Comparison of ENCODE assay signal across 2 cellular contexts in genomic region chr12:4959381-4959780, GRCh38.
TF ChIP-seq lines count a peak whose summit lies in the region.

No MANE protein-coding gene starts in this region.

TF ChIP-seq in SK-N-SH, 30 proteins besides CTCF, POLR2A, EP300 and RAD21:
- TF ChIP-seq, protein P1, sequence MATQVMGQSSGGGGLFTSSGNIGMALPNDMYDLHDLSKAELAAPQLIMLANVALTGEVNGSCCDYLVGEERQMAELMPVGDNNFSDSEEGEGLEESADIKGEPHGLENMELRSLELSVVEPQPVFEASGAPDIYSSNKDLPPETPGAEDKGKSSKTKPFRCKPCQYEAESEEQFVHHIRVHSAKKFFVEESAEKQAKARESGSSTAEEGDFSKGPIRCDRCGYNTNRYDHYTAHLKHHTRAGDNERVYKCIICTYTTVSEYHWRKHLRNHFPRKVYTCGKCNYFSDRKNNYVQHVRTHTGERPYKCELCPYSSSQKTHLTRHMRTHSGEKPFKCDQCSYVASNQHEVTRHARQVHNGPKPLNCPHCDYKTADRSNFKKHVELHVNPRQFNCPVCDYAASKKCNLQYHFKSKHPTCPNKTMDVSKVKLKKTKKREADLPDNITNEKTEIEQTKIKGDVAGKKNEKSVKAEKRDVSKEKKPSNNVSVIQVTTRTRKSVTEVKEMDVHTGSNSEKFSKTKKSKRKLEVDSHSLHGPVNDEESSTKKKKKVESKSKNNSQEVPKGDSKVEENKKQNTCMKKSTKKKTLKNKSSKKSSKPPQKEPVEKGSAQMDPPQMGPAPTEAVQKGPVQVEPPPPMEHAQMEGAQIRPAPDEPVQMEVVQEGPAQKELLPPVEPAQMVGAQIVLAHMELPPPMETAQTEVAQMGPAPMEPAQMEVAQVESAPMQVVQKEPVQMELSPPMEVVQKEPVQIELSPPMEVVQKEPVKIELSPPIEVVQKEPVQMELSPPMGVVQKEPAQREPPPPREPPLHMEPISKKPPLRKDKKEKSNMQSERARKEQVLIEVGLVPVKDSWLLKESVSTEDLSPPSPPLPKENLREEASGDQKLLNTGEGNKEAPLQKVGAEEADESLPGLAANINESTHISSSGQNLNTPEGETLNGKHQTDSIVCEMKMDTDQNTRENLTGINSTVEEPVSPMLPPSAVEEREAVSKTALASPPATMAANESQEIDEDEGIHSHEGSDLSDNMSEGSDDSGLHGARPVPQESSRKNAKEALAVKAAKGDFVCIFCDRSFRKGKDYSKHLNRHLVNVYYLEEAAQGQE (IDR thresholded peaks at IDR 0.05; ENCODE audit: low read depth, low read length) = no peak
- TF ChIP-seq NFIC (IDR thresholded peaks at IDR 0.05; ENCODE audit: borderline replicate concordance) (no peak), ELF1 (IDR thresholded peaks at IDR 0.05) (no peak), FOXJ3 (CRISPR knock-in tag; IDR thresholded peaks at IDR 0.05) (no peak), EZH2phosphoT487 (IDR thresholded peaks at IDR 0.05; ENCODE audit: borderline replicate concordance, low read depth) (no peak), IRF3 (IDR thresholded peaks at IDR 0.05; ENCODE audit: low read depth, low read length) (no peak), GABPA (IDR thresholded peaks at IDR 0.05; ENCODE audit: low read depth) (no peak), SIN3A (IDR thresholded peaks at IDR 0.05; ENCODE audit: borderline replicate concordance, low read depth, low read length) (no peak), RFX5 (IDR thresholded peaks at IDR 0.05; ENCODE audit: low read length) (no peak), CHD2 (IDR thresholded peaks at IDR 0.05; ENCODE audit: low read length, partially characterized antibody) (no peak), MEF2A (IDR thresholded peaks at IDR 0.05; ENCODE audit: borderline replicate concordance, low read depth) (no peak)
- TF ChIP-seq, protein P2, sequence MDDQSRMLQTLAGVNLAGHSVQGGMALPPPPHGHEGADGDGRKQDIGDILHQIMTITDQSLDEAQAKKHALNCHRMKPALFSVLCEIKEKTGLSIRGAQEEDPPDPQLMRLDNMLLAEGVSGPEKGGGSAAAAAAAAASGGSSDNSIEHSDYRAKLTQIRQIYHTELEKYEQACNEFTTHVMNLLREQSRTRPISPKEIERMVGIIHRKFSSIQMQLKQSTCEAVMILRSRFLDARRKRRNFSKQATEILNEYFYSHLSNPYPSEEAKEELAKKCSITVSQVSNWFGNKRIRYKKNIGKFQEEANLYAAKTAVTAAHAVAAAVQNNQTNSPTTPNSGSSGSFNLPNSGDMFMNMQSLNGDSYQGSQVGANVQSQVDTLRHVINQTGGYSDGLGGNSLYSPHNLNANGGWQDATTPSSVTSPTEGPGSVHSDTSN (IDR thresholded peaks at IDR 0.05) = no peak
- TF ChIP-seq, protein P3, sequence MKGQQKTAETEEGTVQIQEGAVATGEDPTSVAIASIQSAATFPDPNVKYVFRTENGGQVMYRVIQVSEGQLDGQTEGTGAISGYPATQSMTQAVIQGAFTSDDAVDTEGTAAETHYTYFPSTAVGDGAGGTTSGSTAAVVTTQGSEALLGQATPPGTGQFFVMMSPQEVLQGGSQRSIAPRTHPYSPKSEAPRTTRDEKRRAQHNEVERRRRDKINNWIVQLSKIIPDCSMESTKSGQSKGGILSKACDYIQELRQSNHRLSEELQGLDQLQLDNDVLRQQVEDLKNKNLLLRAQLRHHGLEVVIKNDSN (IDR thresholded peaks at IDR 0.05; ENCODE audit: borderline replicate concordance, low read depth) = no peak

TF ChIP-seq in SK-N-SH treated with all-trans-retinoic acid at 6 μM for 48 hours, 23 proteins besides CTCF, POLR2A, EP300 and RAD21 (continued from another document):
- TF ChIP-seq TSHZ2 (CRISPR knock-in tag; IDR thresholded peaks at IDR 0.05) (no peak), OSR1 (CRISPR knock-in tag; IDR thresholded peaks at IDR 0.05) (no peak)
